Comparison of ENCODE assay signal across 23 cellular contexts in the genomic region with DNA sequence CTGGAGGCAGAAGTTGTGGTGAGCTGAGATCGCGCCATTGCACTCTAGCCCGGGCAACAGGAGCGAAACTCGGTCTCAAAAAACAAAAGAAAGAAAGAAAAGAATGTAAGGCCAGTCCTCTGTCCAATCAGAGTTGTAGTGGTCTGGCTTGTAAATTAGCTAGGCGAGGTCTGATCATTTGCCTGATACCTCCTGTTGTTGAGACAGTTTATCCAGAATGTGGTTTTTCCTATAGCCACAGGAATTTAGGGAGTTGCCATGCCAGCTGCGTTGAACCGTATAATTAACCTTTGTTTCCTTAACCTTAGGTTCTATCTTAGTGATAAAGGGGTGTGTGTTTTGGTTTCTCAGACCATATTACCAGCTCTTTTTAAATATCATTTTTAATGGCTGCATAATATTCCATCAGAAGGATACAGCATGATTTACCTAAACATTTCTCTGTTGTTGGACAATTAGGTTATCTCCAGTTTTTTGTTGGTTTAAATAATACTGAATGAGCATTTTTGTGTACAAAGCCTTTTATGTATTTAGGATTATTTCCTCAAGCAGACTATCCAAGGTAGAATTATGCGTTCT.
"Had no signal": no experiment of that assay in that cellular context is flagged by ENCODE, and none has a peak within 500 bp of the region (broad histone marks: within the 10 kb centered on the region; RNA-seq: fewer than 3 reads in every experiment).

No MANE protein-coding gene starts in this region.

- H3K9me3 ChIP-seq: gastrocnemius medialis, heart right ventricle, mucosa of descending colon, ovary, tibial artery had no signal

- H3K36me3 Mint-ChIP-seq: neural progenitor cell had no signal

- ATAC-seq: esophagus mucosa; gastrocnemius medialis; heart right ventricle; left lobe of liver; mucosa of descending colon; natural killer cell; right cardiac atrium; stimulated activated effector memory CD8-positive, alpha-beta T cell treated with anti-CD3 and anti-CD28 coated beads, Interleukin-12 subunit alpha, Interleukin-12 subunit beta, amount 100 ng/mL, for 72 hours; stimulated activated naive CD8-positive, alpha-beta T cell treated with anti-CD3 and anti-CD28 coated beads, Interleukin-15, Interleukin-2, amounts not matched to agents 100 U/mL and 50 U/mL, for 24 hours had no signal

- H3K4me2 ChIP-seq: neural progenitor cell had no signal

- H3K4me3 Mint-ChIP-seq: natural killer cell; neural progenitor cell; stimulated activated effector memory CD8-positive, alpha-beta T cell treated with anti-CD3 and anti-CD28 coated beads, Interleukin-12 subunit alpha, Interleukin-12 subunit beta, amount 100 ng/mL, for 72 hours had no signal

- DNase-seq: cortex of kidney; dorsolateral prefrontal cortex; effector CD8-positive, alpha-beta T cell; gastrocnemius medialis; heart right ventricle; hypothalamus; mammary epithelial cell; mucosa of descending colon; natural killer cell; nucleus accumbens; ovary; right cardiac atrium; stimulated activated CD4-positive, alpha-beta T cell treated with anti-CD3 and anti-CD28 coated beads, Interleukin-4, amount 100 ng/mL, for 1 hour; stimulated activated CD8-positive, alpha-beta memory T cell treated with anti-CD3 and anti-CD28 coated beads, Interleukin-4, amount 100 ng/mL, for 48 hours; stimulated activated naive CD8-positive, alpha-beta T cell treated with anti-CD3 and anti-CD28 coated beads, Interleukin-15, Interleukin-2, amounts not matched to agents 100 U/mL and 50 U/mL, for 24 hours; tibial artery had no signal

- H3K9ac ChIP-seq: neural progenitor cell had no signal

- H3K27ac ChIP-seq: dorsolateral prefrontal cortex, gastrocnemius medialis, heart right ventricle, neural progenitor cell, ovary, tibial artery had no signal

- H3K4me3 ChIP-seq: dorsolateral prefrontal cortex, gastrocnemius medialis, heart right ventricle, mucosa of descending colon, neural progenitor cell, ovary, tibial artery had no signal

- FAIRE-seq: endometrium, islet of Langerhans had no signal

- H3K27me3 ChIP-seq: gastrocnemius medialis, heart right ventricle, ovary had no signal

- H3K27ac Mint-ChIP-seq: neural progenitor cell, progenitor cell of endocrine pancreas had no signal

- H3K36me3 ChIP-seq: gastrocnemius medialis, heart right ventricle, neural progenitor cell, ovary, tibial artery had no signal

- H2AFZ ChIP-seq: neural progenitor cell had no signal

- H3K4me1 ChIP-seq: gastrocnemius medialis, heart right ventricle, neural progenitor cell, tibial artery had no signal
